8 cellular contexts compared by ENCODE assay signal in the genomic region with DNA sequence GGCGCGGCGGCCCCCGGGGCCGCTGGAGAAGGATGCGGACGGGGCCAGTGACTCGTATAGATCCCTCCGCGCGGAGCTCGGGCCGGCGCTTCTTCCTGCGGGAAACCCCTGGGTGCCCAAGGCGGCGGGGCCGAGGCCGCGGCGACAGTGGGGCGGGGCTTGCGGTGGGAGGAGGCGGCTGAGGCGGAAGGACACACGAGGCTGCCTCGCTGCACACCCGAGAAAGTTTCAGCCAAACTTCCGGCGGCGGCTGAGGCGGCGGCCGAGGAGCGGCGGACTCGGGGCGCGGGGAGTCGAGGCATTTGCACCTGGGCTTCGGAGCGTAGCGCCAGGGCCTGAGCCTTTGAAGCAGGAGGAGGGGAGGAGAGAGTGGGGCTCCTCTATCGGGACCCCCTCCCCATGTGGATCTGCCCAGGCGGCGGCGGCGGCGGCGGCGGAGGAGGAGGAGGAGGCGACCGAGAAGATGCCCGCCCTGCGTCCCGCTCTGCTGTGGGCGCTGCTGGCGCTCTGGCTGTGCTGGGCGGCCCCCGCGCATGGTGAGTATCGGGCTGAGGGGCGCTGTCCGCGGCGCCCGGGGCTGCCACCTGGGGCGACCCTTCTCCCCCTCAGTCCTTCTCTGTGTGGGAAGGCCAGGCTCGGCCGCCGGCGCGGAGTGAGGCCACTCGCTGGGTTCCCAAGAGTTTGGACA. TPM values are rescaled to one million over a fixed set of nuclear protein-coding genes. Genes with fewer than 3 reads are reported as not detected.
DNase-seq lines count a peak whose midpoint lies in the region; ATAC-seq and TF ChIP-seq lines count a peak whose summit lies in the region.
"Not testable (repeated sequence)": the region's sequence is repeated elsewhere in the genome, so short reads cannot be mapped to it uniquely, and the experiment has no call there.

A gene (plus strand): TSS at position 231 of the 688 bp plus-strand sequence.

- in situ Hi-C loops in astrocyte of the spinal cord (cut with HindIII; ENCODE audit: low sequenced_read_pairs), result not testable (repeated sequence)

- H3K36me3 ChIP-seq in ACC112 (ENCODE audit: insufficient read depth, low read length); GM23338 (ENCODE audit: insufficient read depth): not testable (repeated sequence)

- H3K27ac Mint-ChIP-seq in GM23338, nephron progenitor cell: not testable (repeated sequence)

- H3K9me3 Mint-ChIP-seq in GM23338, nephron progenitor cell: not testable (repeated sequence)

- DNase-seq in GM23338 (ENCODE audit: low spot score) (peak; percentile 11), astrocyte of the spinal cord (ENCODE audit: low read depth, low spot score) (peak; percentile 0), nephron progenitor cell (peak; percentile 77)
- peak; percentile 18 for DNase-seq in NK-92 treated with Interleukin-12 subunit alpha and Interleukin-12 subunit beta, amount 100 ng/mL, for 24 hours (lab: John Stamatoyannopoulos, UW)
- DNase-seq in activated CD4-positive, alpha-beta T cell treated with anti-CD3 and anti-CD28 coated beads, Interleukin-2, amount 50 U/mL, for 1 hour, result peak; percentile 79
- DNase-seq in Right ventricle myocardium inferior (ENCODE audit: missing footprints), result not testable (repeated sequence)
- peak; percentile 23 to 63 (median 41) for DNase-seq in stimulated activated CD4-positive, alpha-beta T cell treated with anti-CD3 and anti-CD28 coated beads, TNF-alpha, amount 100 ng/mL, for 48 hours (ENCODE audit: low read depth in 3 of 3)

- H3K4me3 ChIP-seq in ACC112 (ENCODE audit: low read depth, low read length) (peak within 1 kb of the TSS; percentile 77), GM23338 (peak within 1 kb of the TSS; percentile 57)
- H3K4me3 ChIP-seq in astrocyte of the spinal cord (ENCODE audit: low read depth, low read length), result not testable (repeated sequence)

- H3K27ac ChIP-seq in ACC112 (ENCODE audit: low read depth, low read length); GM23338 (ENCODE audit: low read depth): not testable (repeated sequence)

- not testable (repeated sequence) for H3K27me3 ChIP-seq in ACC112 (ENCODE audit: insufficient read depth, low read length); GM23338 (ENCODE audit: insufficient read depth)

- not testable (repeated sequence) for H3K27me3 Mint-ChIP-seq in GM23338 (ENCODE audit: insufficient read depth, low read depth, poor library complexity); nephron progenitor cell (ENCODE audit: low read depth, poor library complexity)

- intact Hi-C loops in Right ventricle myocardium inferior (cut with DNase I), result not testable (repeated sequence)

- not testable (repeated sequence) for H3K4me1 ChIP-seq in ACC112 (ENCODE audit: control insufficient read depth, insufficient read depth, low read length, unreplicated experiment); GM23338 (ENCODE audit: insufficient read depth)

- H3K9me2 ChIP-seq in GM23338 (ENCODE audit: insufficient read depth), result not testable (repeated sequence)

- not testable (repeated sequence) for H3K36me3 Mint-ChIP-seq in GM23338 (ENCODE audit: low read depth); nephron progenitor cell (ENCODE audit: low read depth)

- peak; percentile 99 for ATAC-seq in GM23338
- ATAC-seq in Right ventricle myocardium inferior, result peak; percentile 67

- H3K4me1 Mint-ChIP-seq in GM23338, nephron progenitor cell: not testable (repeated sequence)

- H2AFZ ChIP-seq in ACC112 (ENCODE audit: low read length, unreplicated experiment); GM23338: not testable (repeated sequence)

- not testable (repeated sequence) for TF ChIP-seq CTCF in GM23338 (conservative IDR thresholded peaks at IDR 0.05; ENCODE audit: low read depth in 2 of 2); astrocyte of the spinal cord (IDR thresholded peaks at IDR 0.05; ENCODE audit: low read depth, low read length); nephron progenitor cell (IDR thresholded peaks at IDR 0.05)

- H3K4me3 Mint-ChIP-seq in GM23338 (peak within 1 kb of the TSS; percentile 48; the same call in 2 of the 3 replicates), nephron progenitor cell (peak within 1 kb of the TSS; percentile 73)

- not testable (repeated sequence) for H3F3A ChIP-seq in GM23338 (replicated peaks; ENCODE audit: low read depth)

- not testable (repeated sequence) for H3K79me2 ChIP-seq in ACC112 (ENCODE audit: control insufficient read depth, insufficient read depth, low read length, unreplicated experiment); GM23338 (replicated peaks; ENCODE audit: insufficient read depth)

- not testable (repeated sequence) for H4K20me1 ChIP-seq in GM23338 (replicated peaks; ENCODE audit: insufficient read depth)

- H3K4me2 ChIP-seq in GM23338, result peak within 1 kb of the TSS; percentile 73; the same call in 1 of the 2 replicates

RNA-seq across cellular contexts. Expression of the gene that starts here (rescaled TPM):
- 4.1 and 6.8 TPM in 2 replicates for total RNA-seq in GM23338 (2014; rRNA removed; shearing (Covaris generic))
- 1.8 and 2.0 TPM in 2 replicates for polyA plus RNA-seq in GM23338 (2016; fragmentation: Nextera tagmentation; extraction: Ambion mirVana)
- total RNA-seq in Right ventricle myocardium inferior, result 0.54 TPM

Comparison
In these comparisons a context has a peak if more than half of its experiments do, and no peak if none do; other contexts are left out.
1. Peak in ATAC-seq in Right ventricle myocardium inferior; RNA of the gene not detected or under 1 TPM.